ENCODE assay signal across 24 cellular contexts in the genomic region with DNA sequence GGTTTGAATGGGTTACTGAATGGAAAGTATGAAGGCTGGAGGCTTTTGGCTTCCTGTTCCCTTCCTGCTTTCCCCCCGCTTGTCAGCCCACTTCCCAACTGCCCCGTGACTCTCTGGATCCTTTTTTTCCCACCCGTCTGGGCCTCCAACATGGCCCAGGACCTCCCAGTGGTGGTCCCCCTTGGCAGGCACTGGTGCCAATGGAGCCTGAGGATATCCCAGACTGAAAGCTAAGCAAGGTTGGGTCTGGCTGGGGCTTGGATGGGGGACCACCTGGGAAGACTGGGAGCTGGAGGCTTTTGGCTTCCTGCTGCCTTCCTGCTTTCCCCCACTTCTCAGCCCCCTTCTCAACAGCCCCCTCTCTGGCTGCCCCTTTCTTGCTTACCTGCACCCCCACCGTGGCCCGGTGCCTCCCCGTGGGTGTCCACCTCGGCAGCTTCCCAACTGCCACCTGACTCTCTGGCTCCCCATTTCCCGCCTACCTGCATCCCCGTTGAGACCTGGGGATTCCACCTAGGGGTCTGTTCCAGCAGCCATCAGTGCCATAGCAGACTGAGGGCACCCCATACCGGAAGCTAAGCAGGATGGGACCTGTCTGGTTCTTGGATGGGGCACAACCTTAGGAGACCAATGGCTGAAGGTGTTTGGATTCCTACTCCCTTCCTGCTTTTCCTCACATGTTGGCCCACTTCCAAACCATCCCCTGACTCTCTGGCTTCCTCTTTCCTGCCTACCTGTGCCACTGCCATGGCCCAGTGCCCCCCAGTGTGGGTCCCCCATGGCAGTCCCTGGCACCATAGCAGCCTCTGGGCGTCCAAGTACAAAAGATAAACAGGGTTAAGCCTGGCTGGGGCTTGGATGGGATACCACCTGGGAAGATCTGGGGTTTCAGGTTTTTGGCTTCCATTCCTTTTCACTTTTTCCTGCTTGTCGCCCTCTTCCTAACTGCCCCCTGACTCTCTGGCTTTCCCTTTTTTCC.
"Had no signal": no experiment of that assay in that cellular context is flagged by ENCODE, and none has a peak within 500 bp of the region (broad histone marks: within the 10 kb centered on the region; RNA-seq: fewer than 3 reads in every experiment).

No MANE protein-coding gene starts in this region.

- H3K9me3 ChIP-seq: adrenal gland, SJCRH30, SK-N-SH had no signal

- H3K27me3 Mint-ChIP-seq: activated CD8-positive, alpha-beta T cell treated with anti-CD3 and anti-CD28 coated beads for 36 hours; activated naive CD8-positive, alpha-beta T cell treated with anti-CD3 and anti-CD28 coated beads, Interleukin-2, amount 10 ng/mL, durations not matched to agents 7 days and 5 days; IgD-negative memory B cell had no signal

- H3K27ac Mint-ChIP-seq: activated CD8-positive, alpha-beta T cell treated with anti-CD3 and anti-CD28 coated beads for 36 hours; activated naive CD8-positive, alpha-beta T cell treated with anti-CD3 and anti-CD28 coated beads, Interleukin-2, amount 10 ng/mL, durations not matched to agents 7 days and 5 days; IgD-negative memory B cell had no signal

- H3K27me3 ChIP-seq: adrenal gland, SJCRH30 had no signal

- DNase-seq: activated CD4-positive, alpha-beta T cell treated with anti-CD3 and anti-CD28 coated beads for 4 hours; activated CD8-positive, alpha-beta memory T cell treated with anti-CD3 and anti-CD28 coated beads, Interleukin-2, amount 50 U/mL, for 4 hours; activated CD8-positive, alpha-beta T cell treated with anti-CD3 and anti-CD28 coated beads for 36 hours; activated naive CD4-positive, alpha-beta T cell treated with anti-CD3 and anti-CD28 coated beads, Interleukin-2, amount 50 U/mL, for 16 hours; activated naive CD8-positive, alpha-beta T cell treated with anti-CD3 and anti-CD28 coated beads, Interleukin-2, amount 10 ng/mL, durations not matched to agents 7 days and 5 days; activated T-cell treated with anti-CD3 and anti-CD28 coated beads, Interleukin-2, amount 50 U/mL, for 1 hour; anterior cingulate cortex; KG1; NCI-H1092; NCI-H1417; NCI-H1694; NCI-H2029; NCI-H510A treated with DMSO at 0.1 percent for 48 hours; NCI-H69; NK-92 treated with Interleukin-12 subunit alpha and Interleukin-12 subunit beta, amount 100 ng/mL, for 24 hours; OCI-M1; Right ventricle myocardium superior; RPMI8226; SJCRH30; SK-N-SH had no signal

- H3K27ac ChIP-seq: adrenal gland, SJCRH30 had no signal

- ATAC-seq: activated CD4-positive, CD25-positive, alpha-beta regulatory T cell treated with anti-CD3 and anti-CD28 coated beads, Interleukin-2, amount 50 U/mL, for 24 hours; activated CD8-positive, alpha-beta T cell treated with anti-CD3 and anti-CD28 coated beads for 36 hours; Panc1 had no signal

- H3K4me1 Mint-ChIP-seq: activated naive CD8-positive, alpha-beta T cell treated with anti-CD3 and anti-CD28 coated beads, Interleukin-2, amount 10 ng/mL, durations not matched to agents 7 days and 5 days; IgD-negative memory B cell had no signal

- H3K4me3 Mint-ChIP-seq: activated CD8-positive, alpha-beta T cell treated with anti-CD3 and anti-CD28 coated beads for 36 hours; activated naive CD8-positive, alpha-beta T cell treated with anti-CD3 and anti-CD28 coated beads, Interleukin-2, amount 10 ng/mL, durations not matched to agents 7 days and 5 days had no signal

- H3K4me3 ChIP-seq: adrenal gland, SJCRH30 had no signal

- H3K36me3 Mint-ChIP-seq: activated naive CD8-positive, alpha-beta T cell treated with anti-CD3 and anti-CD28 coated beads, Interleukin-2, amount 10 ng/mL, durations not matched to agents 7 days and 5 days; IgD-negative memory B cell had no signal

- H3K36me3 ChIP-seq: adrenal gland, SJCRH30 had no signal

- H3K4me1 ChIP-seq: adrenal gland, SJCRH30 had no signal

- H3K9ac ChIP-seq: SK-N-SH had no signal
